4 cellular contexts compared by ENCODE assay signal in the genomic region with DNA sequence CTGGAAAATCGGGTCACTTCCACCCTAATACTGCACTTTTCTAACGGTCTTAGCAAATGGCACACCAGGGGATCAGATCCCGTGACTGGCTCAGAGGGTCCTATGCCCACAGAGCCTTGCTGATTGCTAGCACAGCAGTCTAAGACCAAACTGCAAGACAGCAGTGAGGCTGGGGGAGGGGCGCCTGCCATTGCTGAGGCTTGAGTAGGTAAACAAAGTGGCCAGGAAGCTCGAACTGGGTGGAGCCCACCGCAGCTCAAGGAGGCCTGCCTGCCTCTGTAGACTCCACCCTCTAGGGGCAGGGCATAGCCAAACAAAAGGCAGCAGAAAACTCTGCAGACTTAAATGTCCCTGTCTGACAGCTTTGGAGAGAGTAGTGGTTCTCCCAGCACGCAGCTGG. TPM values are rescaled to one million over a fixed set of nuclear protein-coding genes. Genes with fewer than 3 reads are reported as not detected.
"Had no signal": no experiment of that assay in that cellular context is flagged by ENCODE, and none has a peak within 500 bp of the region (broad histone marks: within the 10 kb centered on the region; RNA-seq: fewer than 3 reads in every experiment).

No MANE protein-coding gene starts in this region.

RNA-seq across cellular contexts. Expression of a gene that starts 42.2 kb away (rescaled TPM):
- total RNA-seq: LHCN-M2, MCF 10A, SJSA1 had no signal

RNA-seq across cellular contexts. Expression of a gene that starts 54.9 kb away (rescaled TPM):
- total RNA-seq: LHCN-M2, MCF 10A, Right ventricle myocardium superior, SJSA1 had no signal
